Comparison of ENCODE assay signal across 8 cellular contexts in genomic region chr15:40693904-40694705, GRCh38. TPM values are rescaled to one million over a fixed set of nuclear protein-coding genes. Genes with fewer than 3 reads are reported as not detected.
DNase-seq lines count a peak whose midpoint lies in the region; ATAC-seq lines count a peak whose summit lies in the region.

No MANE protein-coding gene starts in this region.

- H3K27ac ChIP-seq in substantia nigra (ENCODE audit: low read depth, low read length, poor library complexity, severe bottlenecking) = peak overlapping the region; percentile 98

- no peaks in the 10 kb centered on the region for H3K36me3 Mint-ChIP-seq in activated naive CD8-positive, alpha-beta T cell
- peaks cover 0 to 7% (median 3%) of the 10 kb centered on the region in 3 donors for H3K36me3 Mint-ChIP-seq in immature natural killer cell

- H3K9me3 Mint-ChIP-seq in activated naive CD8-positive, alpha-beta T cell (ENCODE audit: low read depth) = no peaks in the 10 kb centered on the region
- H3K9me3 Mint-ChIP-seq in immature natural killer cell = no peaks in the 10 kb centered on the region

- no peaks in the 10 kb centered on the region for H3K27me3 Mint-ChIP-seq in activated naive CD8-positive, alpha-beta T cell
- H3K27me3 Mint-ChIP-seq in immature natural killer cell (ENCODE audit: low read depth in 3 of 3) = peaks cover 6 to 9% (median 8%) of the 10 kb centered on the region in 3 donors

- peaks cover 19% of the 10 kb centered on the region for H3K4me1 Mint-ChIP-seq in activated naive CD8-positive, alpha-beta T cell (ENCODE audit: low read depth)
- peaks cover 29% of the 10 kb centered on the region in 2 donors for H3K4me1 Mint-ChIP-seq in immature natural killer cell

- peak; percentile 17 for ATAC-seq in HG03097 (IDR thresholded peaks at IDR 0.05; ENCODE audit: low FRiP score, unreplicated experiment)
- ATAC-seq in left lobe of liver = no peak

- H3K27ac Mint-ChIP-seq in activated naive CD8-positive, alpha-beta T cell = peak overlapping the region; percentile 95
- H3K27ac Mint-ChIP-seq in immature natural killer cell = peak overlapping the region; percentile 94 to 98 (median 97)

- peak overlapping the region; percentile 97 for H3K4me3 Mint-ChIP-seq in activated naive CD8-positive, alpha-beta T cell
- peak overlapping the region; percentile 94 to 100 (median 99) for H3K4me3 Mint-ChIP-seq in immature natural killer cell

- DNase-seq in DMS53 (lab: John Stamatoyannopoulos, UW) (peak; percentile 33), DMS53 treated with DMSO at 0.1 percent for 48 hours (lab: John Stamatoyannopoulos, UW; ENCODE audit: unreplicated experiment) (no peak), immature natural killer cell (no peak), substantia nigra (lab: John Stamatoyannopoulos, UW) (no peak), left lobe of liver (ENCODE audit: low spot score) (no peak), SK-N-DZ (ENCODE audit: low spot score) (no peak)

RNA-seq across cellular contexts. Expression of gene RAD51, which starts 0.9 kb away (rescaled TPM):
- 1 to 10 TPM; 2.6 to 7.5 (median 4.7) TPM for polyA plus RNA-seq in immature natural killer cell
- 0.38 TPM for total RNA-seq in left lobe of liver
- 32.6 and 36.3 TPM in 2 replicates for polyA plus RNA-seq in SK-N-DZ (2014; cell fraction: cytosol; rRNA removed)
- 17.8 and 28.1 TPM in 2 replicates for polyA plus RNA-seq in SK-N-DZ (2014; cell fraction: nucleus; rRNA removed)
